8 cellular contexts compared by ENCODE assay signal in genomic region chr1:19484338-19484792, GRCh38. TPM values are rescaled to one million over a fixed set of nuclear protein-coding genes. Genes with fewer than 3 reads are reported as not detected.
DNase-seq lines count a peak whose midpoint lies in the region; ATAC-seq, FAIRE-seq and TF ChIP-seq lines count a peak whose summit lies in the region.

No MANE protein-coding gene starts in this region.

- H3K9ac ChIP-seq in iPS-20b (ENCODE audit: low read depth, low read length), result peak overlapping the region; percentile 98

- no peak for TF ChIP-seq POLR2A in GM12891 (IDR thresholded peaks at IDR 0.05; ENCODE audit: low read depth, low read length)

- H3K4me3 ChIP-seq in heart right ventricle, result peak overlapping the region; percentile 79 to 100 (median 100)
- H3K4me3 ChIP-seq in iPS-20b (ENCODE audit: low read length), result peak overlapping the region; percentile 96

- TF ChIP-seq CTCF in heart right ventricle (IDR thresholded peaks at IDR 0.05) (no peak), GM20000 (IDR thresholded peaks at IDR 0.05; ENCODE audit: extremely low read depth, missing control alignments) (no peak)

- H3K36me3 ChIP-seq in heart right ventricle, result peaks cover 0 to 41% (median 0%) of the 10 kb centered on the region in 9 donors
- peaks cover 25% of the 10 kb centered on the region for H3K36me3 ChIP-seq in iPS-20b (ENCODE audit: insufficient read depth, low read depth, low read length)

- peaks cover 41 to 76% (median 72%) of the 10 kb centered on the region in 9 donors for H3K4me1 ChIP-seq in heart right ventricle
- H3K4me1 ChIP-seq in iPS-20b (ENCODE audit: insufficient read depth, low read length), result peaks cover 51% of the 10 kb centered on the region

- peak in 1 of 2 donors; percentile 26 for DNase-seq in heart right ventricle
- no peak for DNase-seq in Right ventricle myocardium superior
- DNase-seq in activated naive CD4-positive, alpha-beta T cell treated with anti-CD3 and anti-CD28 coated beads, Interleukin-2, amount 50 U/mL, for 16 hours, result peak; percentile 36
- peak in 4 of 6 experiments; percentile 10 to 40 (median 25) for DNase-seq in stimulated activated naive CD4-positive, alpha-beta T cell (lab: John Stamatoyannopoulos, UW)
- DNase-seq in GM12891 (ENCODE audit: insufficient read length, low spot score), result no peak
- DNase-seq in GM20000 (ENCODE audit: low spot score), result no peak

- peak overlapping the region in 9 of 10 donors; percentile 94 to 100 (median 100) for H3K27ac ChIP-seq in heart right ventricle
- H3K27ac ChIP-seq in iPS-20b (ENCODE audit: low read length), result peak overlapping the region; percentile 98

- intact Hi-C loops in heart right ventricle (cut with DNase I) (loop anchor here in 8 of 10 donors (5.0 to 10.0 kb wide), 10 partner anchors 37 to 170 kb away; partner anchors contain the start of gene NBL1 (in 3 of the 8)), Right ventricle myocardium superior (cut with DNase I) (loop anchor here (10.0 kb wide), 2 partner anchors 50 to 90 kb away; no protein-coding TSS in a partner anchor)

- H3K9me3 ChIP-seq in heart right ventricle (no peaks in the 10 kb centered on the region), iPS-20b (ENCODE audit: insufficient read depth, low read depth, low read length) (no peaks in the 10 kb centered on the region)

- 4% methylated on average over 32 of the region's 32 CpGs for WGBS in heart right ventricle, 2 donors

- ATAC-seq in heart right ventricle, result peak in 3 of 8 donors; percentile 1 to 6 (median 3)
- ATAC-seq in Right ventricle myocardium superior (ENCODE audit: poor library complexity), result no peak
- ATAC-seq in HG03521 (IDR thresholded peaks at IDR 0.05; ENCODE audit: unreplicated experiment), result no peak

- FAIRE-seq in GM12891 (lab: Jason Lieb, UNC), result no peak

- no peaks in the 10 kb centered on the region for H3K27me3 ChIP-seq in heart right ventricle
- H3K27me3 ChIP-seq in iPS-20b (ENCODE audit: insufficient read depth, low read length), result no peaks in the 10 kb centered on the region

TF ChIP-seq in GM12891, 5 proteins besides CTCF, POLR2A, EP300 and RAD21:
- TF ChIP-seq SPI1 (IDR thresholded peaks at IDR 0.05; ENCODE audit: low read depth, low read length) (no peak), TAF1 (IDR thresholded peaks at IDR 0.05; ENCODE audit: low read depth, low read length) (no peak), PAX5 (IDR thresholded peaks at IDR 0.05; ENCODE audit: insufficient read depth, low read length, severe bottlenecking) (no peak), POU2F2 (IDR thresholded peaks at IDR 0.05; ENCODE audit: low read depth, low read length) (no peak), POLR2AphosphoS5 (IDR thresholded peaks at IDR 0.05; ENCODE audit: low read depth, low read length) (no peak)

RNA-seq across cellular contexts. Expression of gene CAPZB, which starts 1.0 kb away (rescaled TPM):
- total RNA-seq in heart right ventricle (100 to 1,000 TPM; 207 to 307 (median 228) TPM), Right ventricle myocardium superior (222 TPM)
- polyA plus RNA-seq in heart right ventricle, result 100 to 1,000 TPM; 158 to 236 TPM
- polyA plus RNA-seq in GM12891 (2012; ENCODE audit: low read depth, missing spikeins), result 305 TPM

Comparison
In these comparisons a context has a peak if more than half of its experiments do, and no peak if none do; other contexts are left out.
1. DNase-seq: peak in activated naive CD4-positive, alpha-beta T cell treated with anti-CD3 and anti-CD28 coated beads, Interleukin-2, amount 50 U/mL, for 16 hours (single experiment) and stimulated activated naive CD4-positive, alpha-beta T cell (4 of 6); none in Right ventricle myocardium superior (single experiment), GM12891 (single experiment) and GM20000 (single experiment).